In genomic region chr11:95193541-95193940, GRCh38 we compare ENCODE assay signal across 21 cellular contexts. TPM values are rescaled to one million over a fixed set of nuclear protein-coding genes. Genes with fewer than 3 reads are reported as not detected.
DNase-seq lines count a peak whose midpoint lies in the region; ATAC-seq and FAIRE-seq lines count a peak whose summit lies in the region.
"Had no signal": no experiment of that assay in that cellular context is flagged by ENCODE, and none has a peak within 500 bp of the region (broad histone marks: within the 10 kb centered on the region; RNA-seq: fewer than 3 reads in every experiment).

No MANE protein-coding gene starts in this region.

- FAIRE-seq in islet of Langerhans (lab: Jason Lieb, UNC) = peak; percentile 47
- FAIRE-seq: GM12891 had no signal

- H3K9me3 Mint-ChIP-seq in activated T-cell treated with anti-CD3 and anti-CD28 coated beads, Interleukin-2, amount 50 U/mL, for 24 hours = no peaks in the 10 kb centered on the region
- H3K9me3 Mint-ChIP-seq in IgD-negative memory B cell = no peaks in the 10 kb centered on the region
- no peaks in the 10 kb centered on the region for H3K9me3 Mint-ChIP-seq in effector memory CD8-positive, alpha-beta T cell
- H3K9me3 Mint-ChIP-seq: CD4-positive, alpha-beta memory T cell had no signal

- no peak overlapping the region for H3K4me3 Mint-ChIP-seq in activated T-cell treated with anti-CD3 and anti-CD28 coated beads, Interleukin-2, amount 50 U/mL, for 24 hours
- H3K4me3 Mint-ChIP-seq in IgD-negative memory B cell = no peak overlapping the region
- no peak overlapping the region for H3K4me3 Mint-ChIP-seq in effector memory CD8-positive, alpha-beta T cell
- H3K4me3 Mint-ChIP-seq: CD4-positive, alpha-beta memory T cell had no signal

- peaks cover 40% of the 10 kb centered on the region for H3K36me3 Mint-ChIP-seq in activated T-cell treated with anti-CD3 and anti-CD28 coated beads, Interleukin-2, amount 50 U/mL, for 24 hours (ENCODE audit: low read depth)
- H3K36me3 Mint-ChIP-seq in IgD-negative memory B cell = peaks cover 13% of the 10 kb centered on the region
- H3K36me3 Mint-ChIP-seq in effector memory CD8-positive, alpha-beta T cell (ENCODE audit: insufficient read depth) = peaks cover 5% of the 10 kb centered on the region

- H3K4me1 Mint-ChIP-seq in activated T-cell treated with anti-CD3 and anti-CD28 coated beads, Interleukin-2, amount 50 U/mL, for 24 hours (ENCODE audit: low read depth) = peaks cover 57% of the 10 kb centered on the region
- H3K4me1 Mint-ChIP-seq in IgD-negative memory B cell = peaks cover 22 to 44% (median 27%) of the 10 kb centered on the region in 3 donors
- peaks cover 4 to 12% of the 10 kb centered on the region in 2 donors for H3K4me1 Mint-ChIP-seq in effector memory CD8-positive, alpha-beta T cell (ENCODE audit: low read depth in 2 of 2)

- no peaks in the 10 kb centered on the region for H3K27me3 Mint-ChIP-seq in activated T-cell treated with anti-CD3 and anti-CD28 coated beads, Interleukin-2, amount 50 U/mL, for 24 hours
- H3K27me3 Mint-ChIP-seq in IgD-negative memory B cell = no peaks in the 10 kb centered on the region
- H3K27me3 Mint-ChIP-seq in effector memory CD8-positive, alpha-beta T cell = no peaks in the 10 kb centered on the region
- H3K27me3 Mint-ChIP-seq: CD4-positive, alpha-beta memory T cell had no signal

- H3K27ac Mint-ChIP-seq in activated T-cell treated with anti-CD3 and anti-CD28 coated beads, Interleukin-2, amount 50 U/mL, for 24 hours = peak overlapping the region; percentile 35
- H3K27ac Mint-ChIP-seq in IgD-negative memory B cell = peak overlapping the region in 2 of 3 donors; percentile 16 to 31
- no peak overlapping the region for H3K27ac Mint-ChIP-seq in effector memory CD8-positive, alpha-beta T cell

- DNase-seq in activated T-cell treated with anti-CD3 and anti-CD28 coated beads, Interleukin-2, amount 50 U/mL, for 24 hours = no peak
- no peak for DNase-seq in activated T-cell treated with anti-CD3 and anti-CD28 coated beads, Interleukin-2, amount 50 U/mL, for 48 hours
- DNase-seq in OCI-M1 (lab: John Stamatoyannopoulos, UW) (peak; percentile 26), cerebellum (ENCODE audit: low spot score) (no peak)
- no peak for DNase-seq in effector memory CD8-positive, alpha-beta T cell
- DNase-seq: C1 segment of cervical spinal cord; Caco-2; CD4-positive, alpha-beta memory T cell; DMS79 treated with DMSO at 0.1 percent for 48 hours; GF-D8; GOT3; HCEC 1CT; NCI-H1048; NCI-H1417 treated with DMSO at 0.1 percent for 48 hours; NCI-H1694 treated with DMSO at 0.1 percent for 48 hours; NCI-H2227 treated with DMSO at 0.1 percent for 48 hours; PC-3; SK-N-SH had no signal

- no peak for ATAC-seq in effector memory CD8-positive, alpha-beta T cell (replicated peaks)
- ATAC-seq: PC-3 had no signal

RNA-seq across cellular contexts. Expression of gene SESN3, which starts 37.5 kb away (rescaled TPM):
- 2.9 TPM for polyA plus RNA-seq in IgD-negative memory B cell
- 165 TPM for total RNA-seq in cerebellum

Comparison
In these comparisons a context has a peak if more than half of its experiments do, and no peak if none do; other contexts are left out.
1. H3K27ac Mint-ChIP-seq: peak in activated T-cell treated with anti-CD3 and anti-CD28 coated beads, Interleukin-2, amount 50 U/mL, for 24 hours (single experiment) and IgD-negative memory B cell (2 of 3); none in effector memory CD8-positive, alpha-beta T cell (0 of 2).